Comparison of ENCODE assay signal across 8 cellular contexts in genomic region chr5:181160144-181160754, GRCh38. TPM values are rescaled to one million over a fixed set of nuclear protein-coding genes. Genes with fewer than 3 reads are reported as not detected.
DNase-seq lines count a peak whose midpoint lies in the region; ATAC-seq and TF ChIP-seq lines count a peak whose summit lies in the region.

No MANE protein-coding gene starts in this region.

- H3K27ac ChIP-seq in rectal smooth muscle tissue (ENCODE audit: low read depth, low read length): peak overlapping the region; percentile 71

- peak; percentile 51 for ATAC-seq in HG02623 (IDR thresholded peaks at IDR 0.05; ENCODE audit: unreplicated experiment)

- no peaks in the 10 kb centered on the region for H3K4me1 ChIP-seq in rectal smooth muscle tissue (ENCODE audit: control insufficient read depth, insufficient read depth, low read length)

- H3K9ac ChIP-seq in rectal smooth muscle tissue (ENCODE audit: low read length): no peak overlapping the region

- no peak for TF ChIP-seq CTCF in GM10266 (IDR thresholded peaks at IDR 0.05; ENCODE audit: control insufficient read depth, insufficient read depth, low read depth, missing control alignments)

- no peaks in the 10 kb centered on the region for H3K36me3 ChIP-seq in rectal smooth muscle tissue (ENCODE audit: control insufficient read depth, insufficient read depth, low read length)

- peak overlapping the region; percentile 49 for H3K4me3 ChIP-seq in rectal smooth muscle tissue (ENCODE audit: low read length)

- peak; percentile 72 for DNase-seq in GM10266 (ENCODE audit: extremely low spot score)
- peak; percentile 65 for DNase-seq in RPMI7951 (ENCODE audit: low read depth)
- DNase-seq in activated effector memory CD4-positive, alpha-beta T cell treated with Interleukin-2 at 50 U/mL for 16 hours: peak; percentile 48
- DNase-seq in globus pallidus (ENCODE audit: low spot score): peak; percentile 55
- DNase-seq in NCI-H2107 (lab: John Stamatoyannopoulos, UW): no peak
- DNase-seq in SKM-1 (lab: John Stamatoyannopoulos, UW; ENCODE audit: unreplicated experiment): no peak

- H3K27me3 ChIP-seq in rectal smooth muscle tissue (ENCODE audit: control insufficient read depth, insufficient read depth, low read length): no peaks in the 10 kb centered on the region

RNA-seq across cellular contexts. Expression of gene OR2V2, which starts 12.9 kb away (rescaled TPM):
- not detected in 2 replicates for total RNA-seq in RPMI7951 (2014; rRNA removed; shearing (Covaris generic))

RNA-seq across cellular contexts. Expression of gene OR2V1, which starts 29.3 kb away (rescaled TPM):
- not detected in 2 replicates for total RNA-seq in RPMI7951 (2014; rRNA removed; shearing (Covaris generic))

RNA-seq across cellular contexts. Expression of gene TRIM7, which starts 44.7 kb away (rescaled TPM):
- total RNA-seq in RPMI7951 (2014; rRNA removed; shearing (Covaris generic)): 16.1 and 20.6 TPM in 2 replicates

Comparison
In these comparisons a context has a peak if more than half of its experiments do, and no peak if none do; other contexts are left out.
1. DNase-seq: peak in GM10266 (single experiment), RPMI7951 (single experiment), activated effector memory CD4-positive, alpha-beta T cell treated with Interleukin-2 at 50 U/mL for 16 hours (single experiment) and globus pallidus (single experiment); none in NCI-H2107 (single experiment) and SKM-1 (single experiment).